Comparison of ENCODE assay signal across 8 cellular contexts in the genomic region with DNA sequence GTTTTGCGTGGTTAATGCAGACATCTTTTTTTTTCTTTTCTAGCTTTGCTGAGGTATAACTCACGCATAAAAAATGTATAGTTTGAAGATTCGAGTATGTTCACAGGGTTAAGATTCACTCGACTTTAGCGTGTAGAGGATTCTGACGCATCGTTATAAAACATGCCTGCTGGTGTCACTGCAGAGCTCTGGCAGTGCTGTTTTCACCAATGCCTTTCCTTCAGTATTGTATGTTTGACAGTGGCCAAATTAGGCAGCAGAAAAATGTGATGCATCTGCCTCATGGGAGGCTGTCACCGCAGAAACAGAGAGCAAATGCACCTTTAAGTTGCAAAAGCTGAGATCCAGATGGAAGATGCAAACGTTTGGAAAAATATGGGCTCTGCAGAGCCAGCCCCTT. TPM values are rescaled to one million over a fixed set of nuclear protein-coding genes. Genes with fewer than 3 reads are reported as not detected.
DNase-seq lines count a peak whose midpoint lies in the region; ATAC-seq, FAIRE-seq and TF ChIP-seq lines count a peak whose summit lies in the region.

No MANE protein-coding gene starts in this region.

- TF ChIP-seq CTCF in AG09319 (IDR thresholded peaks at IDR 0.05; ENCODE audit: low read depth, low read length) (peak; percentile 13), RWPE2 (IDR thresholded peaks at IDR 0.05; ENCODE audit: poor library complexity, severe bottlenecking) (peak; percentile 71), endothelial cell of umbilical vein (IDR thresholded peaks at IDR 0.05; ENCODE audit: extremely low read depth in 1 of 2, insufficient read depth in 1 of 2, low read depth in 1 of 2, low read length in 2 of 2) (peak; percentile 24 to 48)

- TF ChIP-seq POLR2A in endothelial cell of umbilical vein (IDR thresholded peaks at IDR 0.05; ENCODE audit: low read depth, low read length), result no peak

- no peaks in the 10 kb centered on the region for H3K79me2 ChIP-seq in endothelial cell of umbilical vein (ENCODE audit: control insufficient read depth, insufficient read depth, low read length)

- CTCF ChIA-PET in endothelial cell of umbilical vein (lab: Charles Lee), result interaction anchor here (0.6 to 4.4 kb wide), 15 partner anchors 36 to 664 kb away, joined by 3 to 79 read pairs (median 4); no protein-coding TSS in a partner anchor

- H3K36me3 ChIP-seq in RWPE2 (ENCODE audit: low read depth) (no peaks in the 10 kb centered on the region), endothelial cell of umbilical vein (ENCODE audit: control insufficient read depth in 2 of 2, extremely low read depth in 1 of 2, insufficient read depth in 2 of 2, low read length in 2 of 2) (no peaks in the 10 kb centered on the region), small intestine (ENCODE audit: control insufficient read depth in 2 of 2, insufficient read depth in 2 of 2, low read length in 2 of 2) (no peaks in the 10 kb centered on the region)

- ATAC-seq in GM18868 (IDR thresholded peaks at IDR 0.05; ENCODE audit: unreplicated experiment) (peak; percentile 38), RWPE2 (ENCODE audit: low read depth) (peak; percentile 52; the same call in 1 of the 3 replicates), GM18867 (IDR thresholded peaks at IDR 0.05; ENCODE audit: unreplicated experiment) (no peak), HG03460 (IDR thresholded peaks at IDR 0.05; ENCODE audit: unreplicated experiment) (no peak)

- H3K9me3 ChIP-seq in RWPE2 (ENCODE audit: severe bottlenecking) (no peaks in the 10 kb centered on the region), endothelial cell of umbilical vein (replicated peaks; ENCODE audit: control insufficient read depth, insufficient read depth, low read length) (no peaks in the 10 kb centered on the region), small intestine (ENCODE audit: control insufficient read depth, low read depth) (no peaks in the 10 kb centered on the region)

- WGBS in small intestine, 3 donors, result 24 to 30% (median 28%) methylated on average over 9 of the region's 9 CpGs

- H3K27ac ChIP-seq in RWPE2 (ENCODE audit: poor library complexity, severe bottlenecking) (no peak overlapping the region), endothelial cell of umbilical vein (ENCODE audit: insufficient read depth, low read depth, low read length) (no peak overlapping the region), small intestine (ENCODE audit: low read depth in 1 of 2, low read length in 1 of 2) (no peak overlapping the region)

- no peaks in the 10 kb centered on the region for H3K9me1 ChIP-seq in endothelial cell of umbilical vein (replicated peaks; ENCODE audit: control insufficient read depth, extremely low read depth, insufficient read depth, low read length)

- no peak overlapping the region for H3K4me2 ChIP-seq in endothelial cell of umbilical vein (ENCODE audit: insufficient read depth, low read length)

- H3K9ac ChIP-seq in endothelial cell of umbilical vein (replicated peaks; ENCODE audit: extremely low read depth, insufficient read depth, low read length), result no peak overlapping the region

- BruUV-seq in endothelial cell of umbilical vein (replicated peaks; lab: Mats Ljungman, UMichigan), result no TSS peak

- no peak overlapping the region for H2AFZ ChIP-seq in endothelial cell of umbilical vein (ENCODE audit: low read depth, low read length)

- H3K4me3 ChIP-seq in RWPE2 (ENCODE audit: severe bottlenecking) (no peak overlapping the region), endothelial cell of umbilical vein (replicated peaks in 1 of 3; ENCODE audit: insufficient read depth in 1 of 3, low read depth in 1 of 3, low read length in 3 of 3) (no peak overlapping the region), small intestine (ENCODE audit: low read depth in 1 of 2, low read length in 2 of 2) (no peak overlapping the region)

- H4K20me1 ChIP-seq in endothelial cell of umbilical vein (replicated peaks; ENCODE audit: control insufficient read depth, extremely low read depth, insufficient read depth, low read length), result no peaks in the 10 kb centered on the region

- FAIRE-seq in endothelial cell of umbilical vein (lab: Jason Lieb, UNC) (no peak), small intestine (lab: Jason Lieb, UNC) (no peak)

- no peak for DNase-seq in AG09319 (ENCODE audit: extremely low read depth, low read depth)
- DNase-seq in RWPE2 (ENCODE audit: low spot score), result no peak
- peak; percentile 36 for DNase-seq in endothelial cell of umbilical vein (ENCODE audit: low read depth, low spot score)
- DNase-seq in small intestine, result peak; percentile 17
- no peak for DNase-seq in NCI-H2107 treated with DMSO at 0.1 percent for 48 hours (lab: John Stamatoyannopoulos, UW; ENCODE audit: unreplicated experiment)

- H3K27me3 ChIP-seq in RWPE2 (ENCODE audit: insufficient read depth, poor library complexity, severe bottlenecking) (no peaks in the 10 kb centered on the region), endothelial cell of umbilical vein (ENCODE audit: control insufficient read depth in 2 of 2, insufficient read depth in 2 of 2, low read length in 2 of 2) (peaks cover 26 to 43% of the 10 kb centered on the region in 2 experiments), small intestine (ENCODE audit: control insufficient read depth in 2 of 2, insufficient read depth in 2 of 2, low read length in 2 of 2) (no peaks in the 10 kb centered on the region)

- intact Hi-C loops in endothelial cell of umbilical vein (cut with micrococcal nuclease), result loop anchor here (10.0 kb wide), 1 partner anchor 386 kb away; the partner anchor contains the start of gene SIRPA

- H3K4me1 ChIP-seq in RWPE2 (ENCODE audit: insufficient read depth, poor library complexity, severe bottlenecking), result peaks cover 12% of the 10 kb centered on the region
- no peaks in the 10 kb centered on the region for H3K4me1 ChIP-seq in endothelial cell of umbilical vein (ENCODE audit: control insufficient read depth, extremely low read depth, insufficient read depth, low read length)
- no peaks in the 10 kb centered on the region for H3K4me1 ChIP-seq in small intestine (ENCODE audit: control insufficient read depth in 2 of 2, insufficient read depth in 1 of 2, low read depth in 1 of 2, low read length in 1 of 2)

- dilution Hi-C loops in endothelial cell of umbilical vein (cut with MboI; ENCODE audit: extremely low pct_ligation_motif_present, low sequenced_read_pairs), result no loop called here

- POLR2A ChIA-PET in endothelial cell of umbilical vein (lab: Charles Lee), result no interaction called here

TF ChIP-seq in endothelial cell of umbilical vein, 7 proteins besides CTCF, POLR2A, EP300 and RAD21:
- TF ChIP-seq MAX (IDR thresholded peaks at IDR 0.05; ENCODE audit: insufficient read depth, insufficient read length), result no peak
- TF ChIP-seq FOS (IDR thresholded peaks at IDR 0.05; ENCODE audit: borderline replicate concordance, insufficient read depth, low read length), result no peak
- no peak for TF ChIP-seq MYC (IDR thresholded peaks at IDR 0.05; ENCODE audit: low read depth, low read length)
- TF ChIP-seq GATA2 (IDR thresholded peaks at IDR 0.05; ENCODE audit: insufficient read depth, insufficient read length, low read depth, low read length), result no peak
- TF ChIP-seq JUN (IDR thresholded peaks at IDR 0.05; ENCODE audit: borderline replicate concordance, insufficient read depth, insufficient read length, low read depth), result no peak
- no peak for TF ChIP-seq POLR2AphosphoS5 (IDR thresholded peaks at IDR 0.05; ENCODE audit: insufficient read depth, low read depth, low read length)

RNA-seq across cellular contexts. Expression of gene SIRPB2, which starts 18.0 kb away (rescaled TPM):
- total RNA-seq in endothelial cell of umbilical vein, result 9.5 and 12.3 TPM in 2 replicates
- polyA plus RNA-seq in endothelial cell of umbilical vein, result 18.8 and 19.7 TPM in 2 replicates
- 11.6 and 12.3 TPM in 2 replicates for polyA plus RNA-seq in endothelial cell of umbilical vein (2011; cell fraction: cytosol; rRNA removed)
- polyA plus RNA-seq in endothelial cell of umbilical vein (2011; cell fraction: nucleus; rRNA removed), result 33.3 and 33.7 TPM in 2 replicates
- polyA plus RNA-seq in endothelial cell of umbilical vein (2012), result 11.4 and 13.6 TPM in 2 replicates
- polyA minus RNA-seq in endothelial cell of umbilical vein, result 44.1 and 46.0 TPM in 2 replicates
- polyA minus RNA-seq in endothelial cell of umbilical vein (2011; cell fraction: cytosol; rRNA and poly(A)+ RNA removed), result not detected
- polyA minus RNA-seq in endothelial cell of umbilical vein (2011; cell fraction: nucleus; rRNA and poly(A)+ RNA removed), result 46.1 TPM in 2 replicates
- 1 to 10 TPM in 1 of 3 donors, under 1 TPM in 1, not detected in 1; 0.81 to 1.7 TPM for polyA plus RNA-seq in small intestine

RNA-seq across cellular contexts. Expression of gene NSFL1C, which starts 42.6 kb away (rescaled TPM):
- 95.7 and 107 TPM in 2 replicates for total RNA-seq in endothelial cell of umbilical vein
- polyA plus RNA-seq in endothelial cell of umbilical vein, result 26.0 and 27.3 TPM in 2 replicates
- polyA plus RNA-seq in endothelial cell of umbilical vein (2011; cell fraction: cytosol; rRNA removed), result 30.0 and 35.5 TPM in 2 replicates
- 70.9 and 78.9 TPM in 2 replicates for polyA plus RNA-seq in endothelial cell of umbilical vein (2011; cell fraction: nucleus; rRNA removed)
- polyA plus RNA-seq in endothelial cell of umbilical vein (2012), result 88.1 and 119 TPM in 2 replicates
- 37.1 and 37.5 TPM in 2 replicates for polyA minus RNA-seq in endothelial cell of umbilical vein
- 10.5 TPM for polyA minus RNA-seq in endothelial cell of umbilical vein (2011; cell fraction: cytosol; rRNA and poly(A)+ RNA removed)
- polyA minus RNA-seq in endothelial cell of umbilical vein (2011; cell fraction: nucleus; rRNA and poly(A)+ RNA removed), result 64.1 and 74.2 TPM in 2 replicates
- polyA plus RNA-seq in small intestine, result 10 to 100 TPM; 44.7 to 62.3 (median 45.7) TPM

RNA-seq across cellular contexts. Expression of gene SIRPD, which starts 48.3 kb away (rescaled TPM):
- total RNA-seq in endothelial cell of umbilical vein, result not detected in 2 replicates
- polyA plus RNA-seq in endothelial cell of umbilical vein (not detected in 2 replicates), small intestine (1 to 10 TPM in 1 of 3 donors, not detected in 2; 1.2 TPM)
- polyA plus RNA-seq in endothelial cell of umbilical vein (2011; cell fraction: cytosol; rRNA removed), result not detected in 2 replicates
- not detected in 2 replicates for polyA plus RNA-seq in endothelial cell of umbilical vein (2011; cell fraction: nucleus; rRNA removed)
- polyA plus RNA-seq in endothelial cell of umbilical vein (2012), result not detected in 2 replicates
- polyA minus RNA-seq in endothelial cell of umbilical vein, result not detected in 2 replicates
- polyA minus RNA-seq in endothelial cell of umbilical vein (2011; cell fraction: cytosol; rRNA and poly(A)+ RNA removed), result not detected
- not detected in 2 replicates for polyA minus RNA-seq in endothelial cell of umbilical vein (2011; cell fraction: nucleus; rRNA and poly(A)+ RNA removed)

Comparison
In these comparisons a context has a peak if more than half of its experiments do, and no peak if none do; other contexts are left out.
1. DNase-seq: peak in endothelial cell of umbilical vein (single experiment) and small intestine (single experiment); none in AG09319 (single experiment), RWPE2 (single experiment) and NCI-H2107 treated with DMSO at 0.1 percent for 48 hours (single experiment).
2. CTCF ChIP-seq: peak in every context shown above with its lines; median percentile 71 in RWPE2; 36 in endothelial cell of umbilical vein; 13 in AG09319.
3. ATAC-seq: peak in GM18868 (single experiment) and RWPE2 (single experiment); none in GM18867 (single experiment) and HG03460 (single experiment).
4. RNA of gene SIRPB2, which starts 18.0 kb away (polyA plus RNA-seq): 11.4 to 33.7 TPM in endothelial cell of umbilical vein; 0.81 to 1.7 TPM in small intestine; every median in the first group is over 4 times any median in the second.